10 cellular contexts compared by ENCODE assay signal in the genomic region with DNA sequence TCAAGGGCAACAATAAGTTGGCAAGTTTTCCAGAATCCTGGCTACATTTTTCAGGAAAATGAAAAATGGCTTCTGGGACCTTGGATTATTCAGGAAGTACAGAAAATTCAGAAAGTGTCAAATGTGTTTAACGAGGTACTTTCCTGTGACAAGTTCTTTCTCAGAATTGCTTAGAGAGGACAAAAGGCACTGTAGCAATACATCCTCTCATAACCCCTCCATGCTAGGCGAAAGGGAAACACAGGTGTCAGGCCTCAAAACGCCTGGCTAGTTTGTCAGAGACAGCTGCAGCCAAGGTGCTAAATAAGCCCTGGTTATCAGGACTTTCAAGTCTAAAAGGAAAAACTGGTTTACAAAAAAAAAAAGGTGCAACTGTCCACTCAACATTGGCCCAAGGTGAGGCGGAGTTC.
A peak's percentile ranks its signal among the peaks of the same experiment; 100 is the strongest.
DNase-seq lines count a peak whose midpoint lies in the region; ATAC-seq and TF ChIP-seq lines count a peak whose summit lies in the region.
"Had no signal": no experiment of that assay in that cellular context is flagged by ENCODE, and none has a peak within 500 bp of the region (broad histone marks: within the 10 kb centered on the region; RNA-seq: fewer than 3 reads in every experiment).

No MANE protein-coding gene starts in this region.

- H3K27me3 ChIP-seq in cardiac muscle cell (no peaks in the 10 kb centered on the region), right atrium auricular region (no peaks in the 10 kb centered on the region), upper lobe of right lung (no peaks in the 10 kb centered on the region)
- H3K27me3 ChIP-seq: stomach had no signal

- no peaks in the 10 kb centered on the region for H3K27me3 Mint-ChIP-seq in activated T-helper 17 cell treated with anti-CD3 and anti-CD28 coated beads, Interleukin-2, amount 50 U/mL, for 72 hours
- H3K27me3 Mint-ChIP-seq in stimulated activated naive CD8-positive, alpha-beta T cell treated with anti-CD3 and anti-CD28 coated beads, Interleukin-15, amount 100 ng/mL, for 72 hours: no peaks in the 10 kb centered on the region
- peaks cover 0 to 5% of the 10 kb centered on the region in 2 donors for H3K27me3 Mint-ChIP-seq in effector memory CD8-positive, alpha-beta T cell

- H3K27ac ChIP-seq in cardiac muscle cell (peak overlapping the region; percentile 73), right atrium auricular region (no peak overlapping the region), upper lobe of right lung (no peak overlapping the region)

- H3K36me3 Mint-ChIP-seq in activated T-helper 17 cell treated with anti-CD3 and anti-CD28 coated beads, Interleukin-2, amount 50 U/mL, for 72 hours (ENCODE audit: low read depth): peaks cover 35% of the 10 kb centered on the region
- peaks cover 7% of the 10 kb centered on the region for H3K36me3 Mint-ChIP-seq in effector memory CD8-positive, alpha-beta T cell (ENCODE audit: insufficient read depth)

- peak; percentile 88 for ATAC-seq in HG02798 (IDR thresholded peaks at IDR 0.05; ENCODE audit: poor library complexity, unreplicated experiment)
- peak; percentile 61 for ATAC-seq in activated T-helper 17 cell treated with anti-CD3 and anti-CD28 coated beads, Interleukin-2, amount 50 U/mL, for 72 hours (replicated peaks)
- peak; percentile 73 for ATAC-seq in stimulated activated naive CD8-positive, alpha-beta T cell treated with anti-CD3 and anti-CD28 coated beads, Interleukin-15, amount 100 ng/mL, for 72 hours
- no peak for ATAC-seq in upper lobe of right lung
- ATAC-seq in effector memory CD8-positive, alpha-beta T cell (replicated peaks): no peak

- H3K4me3 ChIP-seq in cardiac muscle cell: no peak overlapping the region
- no peak overlapping the region for H3K4me3 ChIP-seq in right atrium auricular region
- no peak overlapping the region for H3K4me3 ChIP-seq in upper lobe of right lung
- H3K4me3 ChIP-seq: stomach had no signal

- peak overlapping the region; percentile 55 for H3K27ac Mint-ChIP-seq in activated T-helper 17 cell treated with anti-CD3 and anti-CD28 coated beads, Interleukin-2, amount 50 U/mL, for 72 hours
- peak overlapping the region in 1 of 2 donors; percentile 68 for H3K27ac Mint-ChIP-seq in stimulated activated naive CD8-positive, alpha-beta T cell treated with anti-CD3 and anti-CD28 coated beads, Interleukin-15, amount 100 ng/mL, for 72 hours
- H3K27ac Mint-ChIP-seq in effector memory CD8-positive, alpha-beta T cell: no peak overlapping the region

- DNase-seq in cardiac muscle cell (ENCODE audit: low read depth in 1 of 2, low spot score in 1 of 2): no peak
- DNase-seq in right atrium auricular region (ENCODE audit: low spot score): no peak
- DNase-seq in stimulated activated naive CD8-positive, alpha-beta T cell treated with anti-CD3 and anti-CD28 coated beads, Interleukin-15, amount 100 ng/mL, for 72 hours: no peak
- DNase-seq in upper lobe of right lung: no peak
- no peak for DNase-seq in NCI-H2107 (lab: John Stamatoyannopoulos, UW)
- DNase-seq in effector memory CD8-positive, alpha-beta T cell: no peak
- DNase-seq: NCI-H187 treated with DMSO at 0.1 percent for 48 hours, stomach had no signal

- peak overlapping the region; percentile 27 for H3K4me3 Mint-ChIP-seq in activated T-helper 17 cell treated with anti-CD3 and anti-CD28 coated beads, Interleukin-2, amount 50 U/mL, for 72 hours
- H3K4me3 Mint-ChIP-seq in stimulated activated naive CD8-positive, alpha-beta T cell treated with anti-CD3 and anti-CD28 coated beads, Interleukin-15, amount 100 ng/mL, for 72 hours: peak overlapping the region in 1 of 2 donors; percentile 4
- H3K4me3 Mint-ChIP-seq in effector memory CD8-positive, alpha-beta T cell: no peak overlapping the region

- no peaks in the 10 kb centered on the region for H3K9me3 Mint-ChIP-seq in activated T-helper 17 cell treated with anti-CD3 and anti-CD28 coated beads, Interleukin-2, amount 50 U/mL, for 72 hours
- no peaks in the 10 kb centered on the region for H3K9me3 Mint-ChIP-seq in stimulated activated naive CD8-positive, alpha-beta T cell treated with anti-CD3 and anti-CD28 coated beads, Interleukin-15, amount 100 ng/mL, for 72 hours
- no peaks in the 10 kb centered on the region for H3K9me3 Mint-ChIP-seq in effector memory CD8-positive, alpha-beta T cell

- H3K4me1 Mint-ChIP-seq in activated T-helper 17 cell treated with anti-CD3 and anti-CD28 coated beads, Interleukin-2, amount 50 U/mL, for 72 hours: peaks cover 15% of the 10 kb centered on the region
- peaks cover 19% of the 10 kb centered on the region for H3K4me1 Mint-ChIP-seq in stimulated activated naive CD8-positive, alpha-beta T cell treated with anti-CD3 and anti-CD28 coated beads, Interleukin-15, amount 100 ng/mL, for 72 hours
- peaks cover 0 to 1% of the 10 kb centered on the region in 2 donors for H3K4me1 Mint-ChIP-seq in effector memory CD8-positive, alpha-beta T cell (ENCODE audit: low read depth in 2 of 2)

- peaks cover 6% of the 10 kb centered on the region for H3K36me3 ChIP-seq in cardiac muscle cell
- no peaks in the 10 kb centered on the region for H3K36me3 ChIP-seq in right atrium auricular region
- peaks cover 21% of the 10 kb centered on the region for H3K36me3 ChIP-seq in upper lobe of right lung

- TF ChIP-seq CTCF in cardiac muscle cell (IDR thresholded peaks at IDR 0.05; ENCODE audit: low read depth, low read length) (no peak), right atrium auricular region (IDR thresholded peaks at IDR 0.05) (no peak), upper lobe of right lung (IDR thresholded peaks at IDR 0.05) (no peak)

- intact Hi-C loops in upper lobe of right lung (cut with DNase I): no loop called here

- no peaks in the 10 kb centered on the region for H3K9me3 ChIP-seq in cardiac muscle cell (ENCODE audit: low read depth)
- H3K9me3 ChIP-seq in right atrium auricular region: no peaks in the 10 kb centered on the region
- no peaks in the 10 kb centered on the region for H3K9me3 ChIP-seq in upper lobe of right lung
- H3K9me3 ChIP-seq: stomach had no signal

- H3K4me1 ChIP-seq in cardiac muscle cell (ENCODE audit: low read depth) (peaks cover 24% of the 10 kb centered on the region), right atrium auricular region (no peaks in the 10 kb centered on the region), upper lobe of right lung (peaks cover 22% of the 10 kb centered on the region)

Comparison
In these comparisons a context has a peak if more than half of its experiments do, and no peak if none do; other contexts are left out.
1. ATAC-seq: peak in HG02798 (single experiment), activated T-helper 17 cell treated with anti-CD3 and anti-CD28 coated beads, Interleukin-2, amount 50 U/mL, for 72 hours (single experiment) and stimulated activated naive CD8-positive, alpha-beta T cell treated with anti-CD3 and anti-CD28 coated beads, Interleukin-15, amount 100 ng/mL, for 72 hours (single experiment); none in upper lobe of right lung (single experiment) and effector memory CD8-positive, alpha-beta T cell (single experiment).